1 cellular context compared by ENCODE assay signal in genomic region chr4:173167793-173168395, GRCh38.
TF ChIP-seq lines count a peak whose summit lies in the region.

No MANE protein-coding gene starts in this region.

TF ChIP-seq in HepG2, 621 proteins besides CTCF, POLR2A, EP300 and RAD21 (continued from another document):
- TF ChIP-seq ZSCAN5A (CRISPR knock-in tag; IDR thresholded peaks at IDR 0.05; ENCODE audit: borderline replicate concordance) (no peak), MAX (IDR thresholded peaks at IDR 0.05) (0 out of 2 replicates have a peak, but pooled peaks have one; percentile 2), ELF1 (CRISPR knock-in tag; IDR thresholded peaks at IDR 0.05) (peak; percentile 72), BRD4 (CRISPR knock-in tag; IDR thresholded peaks at IDR 0.05) (no peak), ZFP90 (CRISPR knock-in tag; IDR thresholded peaks at IDR 0.05; ENCODE audit: borderline replicate concordance) (no peak), ZNF558 (CRISPR knock-in tag; IDR thresholded peaks at IDR 0.05; ENCODE audit: borderline replicate concordance) (no peak), NONO (IDR thresholded peaks at IDR 0.05) (no peak), NONO (CRISPR knock-in tag; conservative IDR thresholded peaks at IDR 0.05) (no peak), POGK (CRISPR knock-in tag; conservative IDR thresholded peaks at IDR 0.05) (0 out of 2 replicates have a peak, but pooled peaks have one; percentile 30)
